ENCODE assay signal across 14 cellular contexts in the genomic region with DNA sequence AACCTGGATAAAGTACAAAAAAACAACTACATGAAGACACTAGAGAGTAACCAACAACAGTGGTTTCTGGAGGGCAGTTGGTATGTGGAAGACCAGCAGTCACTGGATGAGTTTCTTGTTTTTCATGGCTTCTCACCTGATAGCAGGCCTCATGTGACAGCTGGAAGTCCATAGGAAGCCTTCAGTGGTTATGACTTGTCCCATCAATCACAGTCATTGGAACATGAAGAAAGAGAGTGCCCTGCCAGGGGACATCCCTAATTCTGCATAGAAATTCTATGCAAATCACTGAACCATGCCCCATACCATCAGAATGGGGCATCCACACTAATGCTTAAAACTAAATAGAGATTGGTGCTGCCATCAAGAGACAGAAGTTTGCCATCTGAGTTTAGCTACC.
"Had no signal": no experiment of that assay in that cellular context is flagged by ENCODE, and none has a peak within 500 bp of the region (broad histone marks: within the 10 kb centered on the region; RNA-seq: fewer than 3 reads in every experiment).

No MANE protein-coding gene starts in this region.

- DNase-seq: activated CD4-positive, alpha-beta T cell treated with anti-CD3 and anti-CD28 coated beads, Interleukin-2, amount 50 U/mL, for 1 hour; activated naive CD4-positive, alpha-beta T cell treated with anti-CD3 and anti-CD28 coated beads, Interleukin-2, amount 10 ng/mL, durations not matched to agents 7 days and 5 days; activated T-cell treated with anti-CD3 and anti-CD28 coated beads for 4 hours; adrenal gland; dorsolateral prefrontal cortex; heart right ventricle; naive thymus-derived CD8-positive, alpha-beta T cell; nucleus accumbens; stimulated activated CD4-positive, alpha-beta T cell treated with anti-CD3 and anti-CD28 coated beads, Interleukin-4, amount 100 ng/mL, for 4 hours; stimulated activated CD8-positive, alpha-beta memory T cell treated with anti-CD3 and anti-CD28 coated beads, Interleukin-4, amount 100 ng/mL, for 48 hours; upper lobe of right lung had no signal

- H3K36me3 ChIP-seq: adrenal gland, cardiac muscle cell, gastroesophageal sphincter, heart right ventricle, thoracic aorta, upper lobe of right lung had no signal

- H3K9me3 ChIP-seq: adrenal gland, gastroesophageal sphincter, heart right ventricle, thoracic aorta, upper lobe of right lung had no signal

- H3K27me3 Mint-ChIP-seq: activated naive CD4-positive, alpha-beta T cell treated with anti-CD3 and anti-CD28 coated beads, Interleukin-2, amount 10 ng/mL, durations not matched to agents 7 days and 5 days; naive thymus-derived CD8-positive, alpha-beta T cell had no signal

- H3K27me3 ChIP-seq: adrenal gland, cardiac muscle cell, gastroesophageal sphincter, heart right ventricle, upper lobe of right lung had no signal

- H3K27ac Mint-ChIP-seq: activated naive CD4-positive, alpha-beta T cell treated with anti-CD3 and anti-CD28 coated beads, Interleukin-2, amount 10 ng/mL, durations not matched to agents 7 days and 5 days had no signal

- H3K4me3 ChIP-seq: adrenal gland, cardiac muscle cell, dorsolateral prefrontal cortex, gastroesophageal sphincter, heart right ventricle, thoracic aorta, upper lobe of right lung had no signal

- H3K9me3 Mint-ChIP-seq: naive thymus-derived CD8-positive, alpha-beta T cell had no signal

- H3K27ac ChIP-seq: adrenal gland, cardiac muscle cell, dorsolateral prefrontal cortex, gastroesophageal sphincter, heart right ventricle, thoracic aorta, upper lobe of right lung had no signal

- H3K4me3 Mint-ChIP-seq: activated naive CD4-positive, alpha-beta T cell treated with anti-CD3 and anti-CD28 coated beads, Interleukin-2, amount 10 ng/mL, durations not matched to agents 7 days and 5 days had no signal

- ATAC-seq: gastroesophageal sphincter; naive thymus-derived CD8-positive, alpha-beta T cell; upper lobe of right lung had no signal
